2 cellular contexts compared by ENCODE assay signal in genomic region chr7:138352570-138353461, GRCh38.
TF ChIP-seq lines count a peak whose summit lies in the region.

No MANE protein-coding gene starts in this region.

TF ChIP-seq in K562, 482 proteins besides CTCF, POLR2A, EP300 and RAD21 (continued from another document and continues in another):
- peak in 1 of 2 experiments; percentile 80; a peak in 1 of 4 replicates for TF ChIP-seq UBTF (IDR thresholded peaks at IDR 0.05; ENCODE audit: borderline replicate concordance in 1 of 2, low read depth in 2 of 2, low read length in 2 of 2)
- TF ChIP-seq ZNF717 (CRISPR knock-in tag; IDR thresholded peaks at IDR 0.05) = no peak
- no peak for TF ChIP-seq OTX1 (CRISPR knock-in tag; IDR thresholded peaks at IDR 0.05)
- TF ChIP-seq XRCC4 (IDR thresholded peaks at IDR 0.05; ENCODE audit: extremely low read depth, insufficient read depth, insufficient read length) = no peak
- TF ChIP-seq XRCC5 (IDR thresholded peaks at IDR 0.05; ENCODE audit: low read depth, low read length) = peak; percentile 68; the same call in 1 of the 2 replicates
- peak; percentile 78 to 95; a peak in 3 of 4 replicates for TF ChIP-seq TEAD1 (CRISPR knock-in tag; IDR thresholded peaks at IDR 0.05)
- TF ChIP-seq SAFB (IDR thresholded peaks at IDR 0.05; ENCODE audit: borderline replicate concordance, low read depth, low read length) = no peak
- TF ChIP-seq RERE (CRISPR knock-in tag; IDR thresholded peaks at IDR 0.05; ENCODE audit: borderline replicate concordance) = no peak
- no peak; the same call in 1 of the 2 replicates for TF ChIP-seq GABPB2 (CRISPR knock-in tag; conservative IDR thresholded peaks at IDR 0.05)
- peak; percentile 58; the same call in 1 of the 2 replicates for TF ChIP-seq ELF4 (CRISPR knock-in tag; IDR thresholded peaks at IDR 0.05)
- no peak for TF ChIP-seq GTF3C2 (IDR thresholded peaks at IDR 0.05; ENCODE audit: borderline replicate concordance, extremely low read depth, insufficient read length)
- TF ChIP-seq IRF2 (CRISPR knock-in tag; IDR thresholded peaks at IDR 0.05) = no peak
- no peak for TF ChIP-seq TAF15 (IDR thresholded peaks at IDR 0.05; ENCODE audit: low read depth, low read length)
- TF ChIP-seq TBL1XR1 (IDR thresholded peaks at IDR 0.05; ENCODE audit: low read length in 2 of 2) = peak; percentile 89 to 95; a peak in 3 of 4 replicates

TF ChIP-seq in HepG2, 621 proteins besides CTCF, POLR2A, EP300 and RAD21 (continued from another document and continues in another):
- no peak for TF ChIP-seq MLXIP (CRISPR knock-in tag; IDR thresholded peaks at IDR 0.05; ENCODE audit: borderline replicate concordance)
- no peak for TF ChIP-seq ZFAT (CRISPR knock-in tag; conservative IDR thresholded peaks at IDR 0.05)
- peak; percentile 38; the same call in 1 of the 2 replicates for TF ChIP-seq ARID4A (CRISPR knock-in tag; IDR thresholded peaks at IDR 0.05; ENCODE audit: borderline replicate concordance)
- peak; percentile 99 for TF ChIP-seq ELF3 (CRISPR knock-in tag; IDR thresholded peaks at IDR 0.05)
- peak; percentile 99 for TF ChIP-seq TEAD3 (CRISPR knock-in tag; optimal IDR thresholded peaks at IDR 0.05; ENCODE audit: borderline replicate concordance)
- peak; percentile 67 for TF ChIP-seq ZNF18 (CRISPR knock-in tag; IDR thresholded peaks at IDR 0.05; ENCODE audit: insufficient replicate concordance)
- peak; percentile 92; the same call in 1 of the 2 replicates for TF ChIP-seq ZSCAN20 (CRISPR knock-in tag; IDR thresholded peaks at IDR 0.05; ENCODE audit: borderline replicate concordance)
- no peak for TF ChIP-seq SMAD9 (CRISPR knock-in tag; IDR thresholded peaks at IDR 0.05)
- no peak for TF ChIP-seq ZNF777 (CRISPR knock-in tag; IDR thresholded peaks at IDR 0.05)
- TF ChIP-seq CBX1 (IDR thresholded peaks at IDR 0.05; ENCODE audit: low read depth) = no peak
- TF ChIP-seq KLF6 (CRISPR knock-in tag; IDR thresholded peaks at IDR 0.05) = no peak
- TF ChIP-seq HCFC1 (IDR thresholded peaks at IDR 0.05; ENCODE audit: low read depth, low read length) = no peak
- TF ChIP-seq BATF2 (CRISPR knock-in tag; IDR thresholded peaks at IDR 0.05) = no peak
- no peak for TF ChIP-seq ZNF572 (CRISPR knock-in tag; IDR thresholded peaks at IDR 0.05)
- TF ChIP-seq ATF5 (CRISPR knock-in tag; IDR thresholded peaks at IDR 0.05; ENCODE audit: low read depth) = no peak
- TF ChIP-seq FOXP4 (CRISPR knock-in tag; IDR thresholded peaks at IDR 0.05) = peak; percentile 94
- TF ChIP-seq ZNF746 (CRISPR knock-in tag; IDR thresholded peaks at IDR 0.05) = peak; percentile 54; the same call in 1 of the 2 replicates
- TF ChIP-seq SAP130 (CRISPR knock-in tag; IDR thresholded peaks at IDR 0.05; ENCODE audit: low read depth) = peak; percentile 92
- peak; percentile 57 for TF ChIP-seq MTA1 (CRISPR knock-in tag; IDR thresholded peaks at IDR 0.05; ENCODE audit: borderline replicate concordance)
- TF ChIP-seq USF2 (IDR thresholded peaks at IDR 0.05; ENCODE audit: low read depth, low read length) = no peak
- TF ChIP-seq USF2 (CRISPR knock-in tag; IDR thresholded peaks at IDR 0.05; ENCODE audit: borderline replicate concordance) = no peak
- no peak for TF ChIP-seq MEIS1 (CRISPR knock-in tag; IDR thresholded peaks at IDR 0.05; ENCODE audit: borderline replicate concordance)
- TF ChIP-seq ZBTB10 (CRISPR knock-in tag; IDR thresholded peaks at IDR 0.05; ENCODE audit: borderline replicate concordance) = peak; percentile 85
- no peak for TF ChIP-seq ZNF570 (CRISPR knock-in tag; IDR thresholded peaks at IDR 0.05; ENCODE audit: borderline replicate concordance)
- TF ChIP-seq PCBP2 (optimal IDR thresholded peaks at IDR 0.05; ENCODE audit: low read depth, low read length, poor library complexity, severe bottlenecking) = no peak
- no peak for TF ChIP-seq ZNF616 (CRISPR knock-in tag; IDR thresholded peaks at IDR 0.05; ENCODE audit: low read depth)
- TF ChIP-seq ZNF564 (CRISPR knock-in tag; IDR thresholded peaks at IDR 0.05) = peak; percentile 66; the same call in 1 of the 2 replicates
- peak; percentile 89 for TF ChIP-seq RXRA (CRISPR knock-in tag; IDR thresholded peaks at IDR 0.05)
- TF ChIP-seq PREB (CRISPR knock-in tag; IDR thresholded peaks at IDR 0.05) = no peak
- peak; percentile 20; the same call in 1 of the 2 replicates for TF ChIP-seq ARNTL (CRISPR knock-in tag; IDR thresholded peaks at IDR 0.05)
- TF ChIP-seq TIGD3 (CRISPR knock-in tag; IDR thresholded peaks at IDR 0.05; ENCODE audit: borderline replicate concordance) = no peak
